In the genomic region with DNA sequence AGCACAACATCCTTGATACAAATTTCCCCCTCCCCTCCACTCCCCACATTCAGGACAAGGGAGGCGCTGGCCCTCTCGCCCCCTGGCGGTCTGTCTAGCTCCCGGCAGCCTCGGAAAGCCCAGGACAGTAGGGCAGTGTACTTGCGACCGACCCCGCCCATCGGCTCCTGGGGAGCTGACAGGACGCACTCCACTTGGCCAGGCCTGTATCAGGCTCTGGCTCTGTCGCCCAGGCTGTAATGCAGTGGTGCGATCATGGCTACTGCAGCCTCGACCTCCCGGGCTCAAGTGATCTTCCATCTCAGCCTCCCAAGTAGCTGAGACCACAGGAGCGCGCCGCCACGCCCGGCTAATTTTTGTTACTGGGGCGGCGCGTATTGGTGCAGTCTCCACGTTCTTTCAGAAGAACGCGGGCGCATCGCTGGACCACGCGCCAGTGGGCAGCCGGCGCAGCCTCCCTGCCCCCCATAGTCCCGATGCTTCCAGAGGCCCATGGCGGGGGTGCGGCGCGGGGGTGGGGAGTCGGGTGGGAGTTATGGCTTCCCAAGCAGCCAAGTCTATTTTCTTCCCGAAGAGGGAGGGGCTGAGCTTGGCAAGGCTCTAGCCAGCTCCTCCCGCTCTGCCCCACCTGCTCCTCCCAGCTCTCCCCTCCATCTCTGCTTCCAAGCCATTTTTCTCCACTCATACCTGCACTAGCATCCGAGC, we compare ENCODE assay signal across 8 cellular contexts. TPM values are rescaled to one million over a fixed set of nuclear protein-coding genes. Genes with fewer than 3 reads are reported as not detected.
DNase-seq lines count a peak whose midpoint lies in the region; ATAC-seq and TF ChIP-seq lines count a peak whose summit lies in the region.

No MANE protein-coding gene starts in this region.

- in situ Hi-C loops in mammary epithelial cell (cut with MboI; ENCODE audit: low sequenced_read_pairs in 2 of 2): no loop called here

- WGBS in mammary epithelial cell (ENCODE audit: low coverage, missing lambda C conversion rate): 43% methylated on average over 14 of the region's 40 CpGs

- H3K9me3 ChIP-seq in WERI-Rb-1 (ENCODE audit: severe bottlenecking) (no peaks in the 10 kb centered on the region), mammary epithelial cell (replicated peaks; ENCODE audit: insufficient read depth, low read length) (no peaks in the 10 kb centered on the region)

- peaks cover 13 to 14% of the 10 kb centered on the region in 2 donors for H3K4me1 Mint-ChIP-seq in immature natural killer cell

- H3K4me2 ChIP-seq in mammary epithelial cell (ENCODE audit: insufficient read depth, low read depth, low read length): peak overlapping the region; percentile 71

- CTCF ChIA-PET in mammary epithelial cell (lab: Charles Lee; ENCODE audit: low non-redundant PET): interaction anchor here (0.8 kb wide), 1 partner anchor 266 kb away, joined by 29 read pairs; no protein-coding TSS in a partner anchor

- peaks cover 0 to under 1% (median 0%) of the 10 kb centered on the region in 3 donors for H3K27me3 Mint-ChIP-seq in immature natural killer cell (ENCODE audit: low read depth in 3 of 3)

- DNase-seq in COLO668 (lab: John Stamatoyannopoulos, UW; ENCODE audit: unreplicated experiment) (peak; percentile 64), NCI-H1092 (lab: John Stamatoyannopoulos, UW) (peak; percentile 13), WERI-Rb-1 (peak; percentile 88), mammary epithelial cell (no peak), immature natural killer cell (peak; percentile 43 to 59 (median 46))
- DNase-seq in stimulated activated CD4-positive, alpha-beta T cell treated with anti-CD3 and anti-CD28 coated beads, Interleukin-1b, Interleukin-23, amount 100 ng/mL, for 4 hours (ENCODE audit: low read depth in 2 of 2): peak; percentile 17 to 34

- intact Hi-C loops in mammary epithelial cell (cut with micrococcal nuclease): loop anchor here (10.0 kb wide), 1 partner anchor 373 kb away; no protein-coding TSS in a partner anchor

- dilution Hi-C loops in mammary epithelial cell (cut with HindIII; ENCODE audit: low sequenced_read_pairs): no loop called here

- peaks cover 0 to 2% (median 0%) of the 10 kb centered on the region in 6 donors for H3K9me3 Mint-ChIP-seq in immature natural killer cell

- no peaks in the 10 kb centered on the region for H3K36me3 Mint-ChIP-seq in immature natural killer cell

- peak overlapping the region in 3 of 5 donors; percentile 36 to 60 (median 55) for H3K4me3 Mint-ChIP-seq in immature natural killer cell

- no peaks in the 10 kb centered on the region for H4K20me1 ChIP-seq in mammary epithelial cell (ENCODE audit: insufficient read depth, low read length)

- H3K4me3 ChIP-seq in WERI-Rb-1 (ENCODE audit: low read depth, low read length): peak overlapping the region; percentile 53
- H3K4me3 ChIP-seq in mammary epithelial cell (replicated peaks in 1 of 3; ENCODE audit: insufficient read depth in 1 of 3, low read depth in 2 of 3, low read length in 3 of 3): peak overlapping the region in 2 of 3 experiments; percentile 12 to 29

- H3K27me3 ChIP-seq in WERI-Rb-1 (ENCODE audit: insufficient read depth, low read depth, severe bottlenecking) (peaks cover 8% of the 10 kb centered on the region), mammary epithelial cell (ENCODE audit: insufficient read depth, low read length) (no peaks in the 10 kb centered on the region)

- H3K79me2 ChIP-seq in mammary epithelial cell (ENCODE audit: insufficient read depth, low read length): no peaks in the 10 kb centered on the region

- ATAC-seq in GM21529 (IDR thresholded peaks at IDR 0.05; ENCODE audit: unreplicated experiment) (peak; percentile 94), HG02884 (IDR thresholded peaks at IDR 0.05; ENCODE audit: unreplicated experiment) (no peak)

- no peaks in the 10 kb centered on the region for H3K4me1 ChIP-seq in mammary epithelial cell (ENCODE audit: insufficient read depth, low read length)

- peak; percentile 75 for TF ChIP-seq CTCF in WERI-Rb-1 (IDR thresholded peaks at IDR 0.05; ENCODE audit: low read depth, low read length)
- peak; percentile 48 for TF ChIP-seq CTCF in mammary epithelial cell (conservative IDR thresholded peaks at IDR 0.05 in 1 of 2, IDR thresholded peaks at IDR 0.05 in 1 of 2; ENCODE audit: extremely low read depth in 1 of 2, insufficient read depth in 1 of 2, low read depth in 1 of 2, low read length in 2 of 2)

- no peak overlapping the region for H3K27ac Mint-ChIP-seq in immature natural killer cell

- H3K36me3 ChIP-seq in WERI-Rb-1: no peaks in the 10 kb centered on the region
- H3K36me3 ChIP-seq in mammary epithelial cell (ENCODE audit: insufficient read depth, low read length): no peaks in the 10 kb centered on the region

- peak overlapping the region; percentile 75 for H2AFZ ChIP-seq in mammary epithelial cell (ENCODE audit: low read depth, low read length)

- H3K9ac ChIP-seq in mammary epithelial cell (ENCODE audit: insufficient read depth, low read length): no peak overlapping the region

- no peak overlapping the region for H3K27ac ChIP-seq in WERI-Rb-1
- no peak overlapping the region for H3K27ac ChIP-seq in mammary epithelial cell (ENCODE audit: insufficient read depth, low read depth, low read length)

- BruUV-seq in mammary epithelial cell (replicated peaks; lab: Mats Ljungman, UMichigan): no TSS peak

RNA-seq across cellular contexts. Expression of a gene that starts 7.8 kb away (rescaled TPM):
- not detected for total RNA-seq in mammary epithelial cell
- polyA plus RNA-seq in mammary epithelial cell (not detected), immature natural killer cell (not detected)
- not detected for polyA minus RNA-seq in mammary epithelial cell

RNA-seq across cellular contexts. Expression of a gene that starts 16.2 kb away (rescaled TPM):
- 10 to 100 TPM; 28.3 to 82.0 TPM for total RNA-seq in mammary epithelial cell
- polyA plus RNA-seq in mammary epithelial cell: 93.3 TPM
- 19.6 TPM for polyA minus RNA-seq in mammary epithelial cell
- 100 to 1,000 TPM; 274 to 448 (median 365) TPM for polyA plus RNA-seq in immature natural killer cell

RNA-seq across cellular contexts. Expression of a gene that starts 16.3 kb away (rescaled TPM):
- total RNA-seq in mammary epithelial cell: 10 to 100 TPM; 10.5 to 15.2 TPM
- polyA plus RNA-seq in mammary epithelial cell (15.0 TPM), immature natural killer cell (10 to 100 TPM; 69.9 to 83.8 (median 72.7) TPM)
- polyA minus RNA-seq in mammary epithelial cell: 12.1 TPM

RNA-seq across cellular contexts. Expression of a gene that starts 35.1 kb away (rescaled TPM):
- 1 to 10 TPM; 1.0 to 10.0 TPM for total RNA-seq in mammary epithelial cell
- polyA plus RNA-seq in mammary epithelial cell: 5.6 TPM
- not detected for polyA minus RNA-seq in mammary epithelial cell
- 10 to 100 TPM in 1 of 3 donors, 1 to 10 TPM in 2; 2.2 to 13.9 (median 5.9) TPM for polyA plus RNA-seq in immature natural killer cell

RNA-seq across cellular contexts. Expression of a gene that starts 55.7 kb away (rescaled TPM):
- 1 to 10 TPM; 3.0 to 8.1 TPM for total RNA-seq in mammary epithelial cell
- polyA plus RNA-seq in mammary epithelial cell (2.5 TPM), immature natural killer cell (1 to 10 TPM; 1.3 to 4.7 (median 1.8) TPM)
- polyA minus RNA-seq in mammary epithelial cell: 2.5 TPM
